In genomic region chr3:13022348-13023250, GRCh38 we compare ENCODE assay signal across 8 cellular contexts. TPM values are rescaled to one million over a fixed set of nuclear protein-coding genes. Genes with fewer than 3 reads are reported as not detected.
DNase-seq lines count a peak whose midpoint lies in the region; ATAC-seq lines count a peak whose summit lies in the region.

No MANE protein-coding gene starts in this region.

- no peak overlapping the region for H3K4me3 Mint-ChIP-seq in immature natural killer cell

- H3K4me1 Mint-ChIP-seq in immature natural killer cell = peaks cover 18 to 38% of the 10 kb centered on the region in 2 donors

- peak overlapping the region in 2 of 6 donors; percentile 11 to 32 for H3K27ac Mint-ChIP-seq in immature natural killer cell

- peak; percentile 29 for ATAC-seq in HG03039 (IDR thresholded peaks at IDR 0.05; ENCODE audit: unreplicated experiment)

- peaks cover 3 to 13% (median 8%) of the 10 kb centered on the region in 3 donors for H3K36me3 Mint-ChIP-seq in immature natural killer cell

- no peaks in the 10 kb centered on the region for H3K27me3 ChIP-seq in adipocyte (replicated peaks; ENCODE audit: control insufficient read depth, insufficient read depth, low read length)

- H3K4me1 ChIP-seq in adipocyte (ENCODE audit: control insufficient read depth, insufficient read depth, low read length) = peaks cover 55% of the 10 kb centered on the region

- H3K27ac ChIP-seq in temporal lobe (ENCODE audit: low read depth, low read length) = peak overlapping the region; percentile 33

- no peak overlapping the region for H3K4me3 ChIP-seq in adipocyte (ENCODE audit: low read length)

- peak; percentile 10 for DNase-seq in NCI-H1694 treated with DMSO at 0.1 percent for 48 hours (lab: John Stamatoyannopoulos, UW)
- no peak for DNase-seq in NCI-H1694 (lab: John Stamatoyannopoulos, UW)
- peak; percentile 77 for DNase-seq in adipocyte (ENCODE audit: low read depth)
- DNase-seq in islet precursor cell = peak; percentile 99
- DNase-seq in immature natural killer cell = no peak
- DNase-seq in SKM-1 treated with dmso at 0.1 percent for 144 hours (lab: John Stamatoyannopoulos, UW; ENCODE audit: unreplicated experiment) = no peak

- H3K36me3 ChIP-seq in adipocyte (ENCODE audit: control insufficient read depth, insufficient read depth, low read length, severe bottlenecking) = no peaks in the 10 kb centered on the region

- H3K9ac ChIP-seq in adipocyte (ENCODE audit: low read length) = no peak overlapping the region

- peaks cover 0 to 5% (median 3%) of the 10 kb centered on the region in 3 donors for H3K27me3 Mint-ChIP-seq in immature natural killer cell (ENCODE audit: low read depth in 3 of 3)

- H3K9me3 Mint-ChIP-seq in immature natural killer cell = no peaks in the 10 kb centered on the region

- no peaks in the 10 kb centered on the region for H3K9me3 ChIP-seq in adipocyte (ENCODE audit: control insufficient read depth, low read length)

RNA-seq across cellular contexts. Expression of gene IQSEC1, which starts 50.6 kb away (rescaled TPM):
- total RNA-seq in temporal lobe = 19.4 TPM
- polyA plus RNA-seq in immature natural killer cell = 10 to 100 TPM in 2 of 3 donors, 1 to 10 TPM in 1; 9.0 to 40.5 (median 15.3) TPM

Comparison
In these comparisons a context has a peak if more than half of its experiments do, and no peak if none do; other contexts are left out.
1. DNase-seq: peak in NCI-H1694 treated with DMSO at 0.1 percent for 48 hours (single experiment), adipocyte (single experiment) and islet precursor cell (single experiment); none in NCI-H1694 (single experiment), immature natural killer cell (0 of 3) and SKM-1 treated with dmso at 0.1 percent for 144 hours (single experiment).